1 cellular context compared by ENCODE assay signal in the genomic region with DNA sequence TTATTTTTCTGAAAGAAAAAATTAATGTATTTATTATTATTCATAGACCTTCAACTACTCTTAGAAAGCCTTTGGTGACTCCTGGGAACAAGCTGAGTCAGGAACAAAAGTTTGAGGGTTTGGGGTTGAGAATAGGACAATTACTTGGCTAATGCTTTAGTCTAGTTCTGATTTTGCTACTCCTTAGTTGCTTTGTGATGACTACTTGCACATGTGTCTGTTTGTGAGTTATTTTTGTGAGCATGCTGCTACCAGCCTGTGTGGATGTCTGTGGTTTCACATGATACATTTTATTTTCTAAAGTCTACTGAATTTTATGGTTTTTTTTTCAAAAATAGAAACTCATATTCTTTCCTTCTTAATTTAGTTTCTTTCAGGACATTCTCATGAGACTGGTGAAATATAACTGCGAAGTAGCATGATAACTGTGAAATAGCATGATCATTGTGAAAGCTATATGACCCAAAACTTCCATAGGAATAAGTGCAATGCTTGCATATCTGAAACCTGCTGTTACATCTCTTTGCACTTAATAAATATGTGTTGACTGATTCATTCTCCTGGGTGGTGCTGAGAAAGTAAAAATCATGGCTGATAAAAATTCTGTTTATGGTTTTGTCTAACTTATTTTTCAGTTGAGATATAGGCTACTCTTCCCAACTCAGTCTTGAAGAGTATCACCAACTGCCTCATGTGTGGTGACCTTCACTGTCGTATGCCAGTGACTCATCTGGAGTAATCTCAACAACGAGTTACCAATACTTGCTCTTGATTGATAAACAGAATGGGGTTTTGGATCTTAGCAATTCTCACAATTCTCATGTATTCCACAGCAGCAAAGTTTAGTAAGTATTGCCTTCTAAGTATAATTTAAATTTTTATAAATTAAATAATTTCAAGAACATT.
TF ChIP-seq lines count a peak whose summit lies in the region.

No MANE protein-coding gene starts in this region.

TF ChIP-seq in K562, 482 proteins besides CTCF, POLR2A, EP300 and RAD21 (continued from another document):
- TF ChIP-seq, protein P1, sequence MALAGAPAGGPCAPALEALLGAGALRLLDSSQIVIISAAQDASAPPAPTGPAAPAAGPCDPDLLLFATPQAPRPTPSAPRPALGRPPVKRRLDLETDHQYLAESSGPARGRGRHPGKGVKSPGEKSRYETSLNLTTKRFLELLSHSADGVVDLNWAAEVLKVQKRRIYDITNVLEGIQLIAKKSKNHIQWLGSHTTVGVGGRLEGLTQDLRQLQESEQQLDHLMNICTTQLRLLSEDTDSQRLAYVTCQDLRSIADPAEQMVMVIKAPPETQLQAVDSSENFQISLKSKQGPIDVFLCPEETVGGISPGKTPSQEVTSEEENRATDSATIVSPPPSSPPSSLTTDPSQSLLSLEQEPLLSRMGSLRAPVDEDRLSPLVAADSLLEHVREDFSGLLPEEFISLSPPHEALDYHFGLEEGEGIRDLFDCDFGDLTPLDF (CRISPR knock-in tag; IDR thresholded peaks at IDR 0.05), result no peak
- TF ChIP-seq MCM2 (IDR thresholded peaks at IDR 0.05; ENCODE audit: low read depth), result no peak
- TF ChIP-seq PHF20 (IDR thresholded peaks at IDR 0.05; ENCODE audit: partially characterized antibody), result no peak
- TF ChIP-seq, protein P2, sequence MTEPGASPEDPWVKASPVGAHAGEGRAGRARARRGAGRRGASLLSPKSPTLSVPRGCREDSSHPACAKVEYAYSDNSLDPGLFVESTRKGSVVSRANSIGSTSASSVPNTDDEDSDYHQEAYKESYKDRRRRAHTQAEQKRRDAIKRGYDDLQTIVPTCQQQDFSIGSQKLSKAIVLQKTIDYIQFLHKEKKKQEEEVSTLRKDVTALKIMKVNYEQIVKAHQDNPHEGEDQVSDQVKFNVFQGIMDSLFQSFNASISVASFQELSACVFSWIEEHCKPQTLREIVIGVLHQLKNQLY (CRISPR knock-in tag; conservative IDR thresholded peaks at IDR 0.05), result no peak
- no peak for TF ChIP-seq GTF2A2 (tag; IDR thresholded peaks at IDR 0.05)
- peak; percentile 36; the same call in 1 of the 2 replicates for TF ChIP-seq SMARCA4 (IDR thresholded peaks at IDR 0.05)
- TF ChIP-seq RFX5 (IDR thresholded peaks at IDR 0.05; ENCODE audit: low read depth, low read length), result no peak
- TF ChIP-seq HMGN3 (IDR thresholded peaks at IDR 0.05; ENCODE audit: borderline replicate concordance, extremely low read depth, insufficient read length, low read depth, low read length), result no peak
